In the genomic region with DNA sequence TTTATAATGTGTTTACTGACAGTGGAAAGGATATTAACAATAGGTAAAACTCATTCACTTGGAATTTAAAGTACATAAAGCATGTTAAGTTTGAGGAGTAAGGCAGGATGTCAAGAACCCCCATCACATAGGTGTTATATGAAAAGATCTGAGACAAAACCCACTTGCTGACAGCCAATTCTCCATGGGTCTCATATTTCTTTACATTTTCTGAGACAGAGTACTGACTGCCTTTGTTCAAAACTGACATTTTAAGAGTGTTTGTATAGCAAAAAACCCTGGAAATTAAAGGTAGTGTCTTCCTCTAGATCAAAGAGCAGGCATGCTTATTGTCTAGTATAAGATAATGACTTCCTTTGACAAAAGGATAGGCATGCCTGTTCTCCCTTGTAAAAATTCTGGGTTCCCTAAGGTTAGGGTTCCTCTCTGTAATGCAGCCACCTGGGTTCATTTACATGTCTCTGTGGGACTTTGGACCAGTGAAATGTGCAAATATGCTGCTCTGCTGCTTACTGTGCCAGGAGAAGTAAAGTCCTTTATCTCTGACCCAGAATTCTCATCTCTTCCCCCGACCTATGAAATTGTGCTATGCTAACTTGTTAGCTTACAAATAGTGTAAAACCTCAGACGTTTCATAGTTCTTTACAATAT, we compare ENCODE assay signal across 22 cellular contexts.
"Had no signal": no experiment of that assay in that cellular context is flagged by ENCODE, and none has a peak within 500 bp of the region (broad histone marks: within the 10 kb centered on the region; RNA-seq: fewer than 3 reads in every experiment).

No MANE protein-coding gene starts in this region.

- H3K27ac ChIP-seq: ascending aorta, epithelial cell of prostate, gastroesophageal sphincter, left ventricle myocardium inferior, suprapubic skin had no signal

- H3K27me3 ChIP-seq: ascending aorta, gastroesophageal sphincter, suprapubic skin had no signal

- H3K36me3 Mint-ChIP-seq: activated naive CD4-positive, alpha-beta T cell treated with anti-CD3 and anti-CD28 coated beads, Interleukin-2, amount 10 ng/mL, durations not matched to agents 7 days and 5 days; T-cell had no signal

- H3K4me3 ChIP-seq: ascending aorta, gastroesophageal sphincter, left ventricle myocardium inferior, smooth muscle cell, suprapubic skin had no signal

- H3K27me3 Mint-ChIP-seq: activated naive CD4-positive, alpha-beta T cell treated with anti-CD3 and anti-CD28 coated beads, Interleukin-2, amount 10 ng/mL, durations not matched to agents 7 days and 5 days; natural killer cell treated with Interleukin-12 subunit alpha and Interleukin-12 subunit beta and Interleukin-15 and Interleukin-18, amount 100 ng/mL, for 72 hours; T-cell had no signal

- H3K4me1 Mint-ChIP-seq: activated naive CD4-positive, alpha-beta T cell treated with anti-CD3 and anti-CD28 coated beads, Interleukin-2, amount 10 ng/mL, durations not matched to agents 7 days and 5 days; T-cell had no signal

- H3K9me3 ChIP-seq: ascending aorta, gastroesophageal sphincter, left ventricle myocardium inferior, suprapubic skin had no signal

- DNase-seq: activated naive CD4-positive, alpha-beta T cell treated with anti-CD3 and anti-CD28 coated beads, Interleukin-2, amount 10 ng/mL, durations not matched to agents 7 days and 5 days; activated T-cell treated with anti-CD3 and anti-CD28 coated beads for 4 hours; dermis blood vessel endothelial cell; kidney; left ventricle myocardium inferior; mesenchymal stem cell; nucleus accumbens; posterior cingulate gyrus; stimulated activated CD4-positive, alpha-beta T cell treated with anti-CD3 and anti-CD28 coated beads, Interleukin-4, amount 100 ng/mL, for 4 hours; stimulated activated CD8-positive, alpha-beta memory T cell treated with anti-CD3 and anti-CD28 coated beads, Interleukin-4, amount 100 ng/mL, for 48 hours; stimulated activated naive CD8-positive, alpha-beta T cell treated with anti-CD3 and anti-CD28 coated beads, Interleukin-15, Interleukin-2, amounts not matched to agents 100 U/mL and 50 U/mL, for 24 hours; T-cell; T-helper 9 cell; trophoblast cell had no signal

- FAIRE-seq: bronchial epithelial cell, kidney had no signal

- H3K36me3 ChIP-seq: ascending aorta, gastroesophageal sphincter, left ventricle myocardium inferior, suprapubic skin had no signal

- H3K4me1 ChIP-seq: ascending aorta, gastroesophageal sphincter, left ventricle myocardium inferior, suprapubic skin had no signal

- H3K4me2 ChIP-seq: smooth muscle cell had no signal

- H3K4me3 Mint-ChIP-seq: activated naive CD4-positive, alpha-beta T cell treated with anti-CD3 and anti-CD28 coated beads, Interleukin-2, amount 10 ng/mL, durations not matched to agents 7 days and 5 days; natural killer cell treated with Interleukin-12 subunit alpha and Interleukin-12 subunit beta and Interleukin-15 and Interleukin-18, amount 100 ng/mL, for 72 hours; T-cell had no signal

- ATAC-seq: activated CD4-positive, CD25-positive, alpha-beta regulatory T cell treated with anti-CD3 and anti-CD28 coated beads, Interleukin-2, amount 50 U/mL, for 24 hours; gastroesophageal sphincter; natural killer cell treated with Interleukin-12 subunit alpha and Interleukin-12 subunit beta and Interleukin-15 and Interleukin-18, amount 100 ng/mL, for 72 hours; stimulated activated naive CD8-positive, alpha-beta T cell treated with anti-CD3 and anti-CD28 coated beads, Interleukin-15, Interleukin-2, amounts not matched to agents 100 U/mL and 50 U/mL, for 24 hours; T-cell had no signal

- H3K27ac Mint-ChIP-seq: activated naive CD4-positive, alpha-beta T cell treated with anti-CD3 and anti-CD28 coated beads, Interleukin-2, amount 10 ng/mL, durations not matched to agents 7 days and 5 days; natural killer cell treated with Interleukin-12 subunit alpha and Interleukin-12 subunit beta and Interleukin-15 and Interleukin-18, amount 100 ng/mL, for 72 hours; T-cell had no signal
